14 cellular contexts compared by ENCODE assay signal in the genomic region with DNA sequence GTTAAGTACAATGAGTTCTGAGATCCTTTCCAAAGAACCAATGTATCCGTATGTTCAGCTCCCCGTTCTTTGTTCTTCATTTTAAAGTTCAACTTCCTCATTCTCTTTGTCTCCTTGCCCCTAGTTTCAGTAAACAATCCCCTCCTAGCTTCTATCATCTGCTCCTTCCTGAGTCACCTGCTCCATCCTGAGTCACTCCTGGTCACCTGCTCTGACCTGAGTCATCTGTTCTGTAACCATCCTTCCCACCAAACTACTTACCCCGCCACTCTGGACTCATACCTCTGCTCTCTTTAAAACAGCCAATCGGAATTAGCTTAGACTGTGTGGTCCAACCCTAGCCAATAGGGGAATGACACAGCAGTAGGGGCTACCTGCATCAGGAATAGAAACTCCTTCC. TPM values are rescaled to one million over a fixed set of nuclear protein-coding genes. Genes with fewer than 3 reads are reported as not detected.
DNase-seq lines count a peak whose midpoint lies in the region; ATAC-seq and TF ChIP-seq lines count a peak whose summit lies in the region.
"Not testable (repeated sequence)": the region's sequence is repeated elsewhere in the genome, so short reads cannot be mapped to it uniquely, and the experiment has no call there.
"Had no signal": no experiment of that assay in that cellular context is flagged by ENCODE, and none has a peak within 500 bp of the region (broad histone marks: within the 10 kb centered on the region; RNA-seq: fewer than 3 reads in every experiment).

No MANE protein-coding gene starts in this region.

- not testable (repeated sequence) for H3F3A ChIP-seq in GM23338 (replicated peaks; ENCODE audit: low read depth)

- not testable (repeated sequence) for H3K4me3 ChIP-seq in GM23338; fibroblast of mammary gland (ENCODE audit: control insufficient read depth, low read depth, low read length); mucosa of descending colon

- not testable (repeated sequence) for H3K36me3 ChIP-seq in GM23338 (ENCODE audit: insufficient read depth); mucosa of descending colon (ENCODE audit: low read depth)

- H2AFZ ChIP-seq in GM23338, result not testable (repeated sequence)

- not testable (repeated sequence) for H3K27me3 Mint-ChIP-seq in GM23338 (ENCODE audit: insufficient read depth, low read depth, poor library complexity); MCF 10A (ENCODE audit: insufficient read depth, unreplicated experiment)

- intact Hi-C loops in MCF 10A (cut with micrococcal nuclease); mucosa of descending colon (cut with DNase I, micrococcal nuclease): not testable (repeated sequence)

- TF ChIP-seq CTCF in GM23338 (conservative IDR thresholded peaks at IDR 0.05; ENCODE audit: low read depth in 2 of 2); MCF 10A (IDR thresholded peaks at IDR 0.05; ENCODE audit: unreplicated experiment); fibroblast of mammary gland (conservative IDR thresholded peaks at IDR 0.05; ENCODE audit: control insufficient read depth, insufficient read depth, low read depth, low read length); mucosa of descending colon (IDR thresholded peaks at IDR 0.05): not testable (repeated sequence)

- peaks cover 98% of the 10 kb centered on the region for H3K9me3 Mint-ChIP-seq in GM23338
- not testable (repeated sequence) for H3K9me3 Mint-ChIP-seq in MCF 10A (ENCODE audit: unreplicated experiment)

- H3K4me2 ChIP-seq in GM23338, result not testable (repeated sequence)

- H3K27ac Mint-ChIP-seq in GM23338, result not testable (repeated sequence)
- H3K27ac Mint-ChIP-seq in MCF 10A (ENCODE audit: low read depth, unreplicated experiment), result peak overlapping the region; percentile 92

- H3K4me1 ChIP-seq in GM23338 (ENCODE audit: insufficient read depth); mucosa of descending colon (ENCODE audit: low read depth): not testable (repeated sequence)

- H3K9me3 ChIP-seq in mucosa of descending colon, result not testable (repeated sequence)

- H3K36me3 Mint-ChIP-seq in GM23338 (ENCODE audit: low read depth), result peaks cover 34% of the 10 kb centered on the region
- not testable (repeated sequence) for H3K36me3 Mint-ChIP-seq in MCF 10A (ENCODE audit: insufficient read depth, unreplicated experiment)

- CTCF ChIA-PET in MCF 10A (lab: Yijun Ruan, JAX), result interaction anchor here (1.2 to 9.1 kb wide), 3 partner anchors 19 to 27 kb away, joined by 4 to 89 read pairs (median 16); partner anchors contain the start of gene MC3R

- not testable (repeated sequence) for H3K9me2 ChIP-seq in GM23338 (ENCODE audit: insufficient read depth)

- H3K4me3 Mint-ChIP-seq in GM23338, result not testable (repeated sequence)
- H3K4me3 Mint-ChIP-seq in MCF 10A (ENCODE audit: unreplicated experiment), result peak overlapping the region; percentile 4

- DNase-seq in GM23338 (ENCODE audit: low spot score) (peak; percentile 1), M059J (ENCODE audit: low read depth) (peak; percentile 71), NOMO-1 treated with DMSO at 0.1 percent for 48 hours (lab: John Stamatoyannopoulos, UW; ENCODE audit: unreplicated experiment) (peak; percentile 3), SIG-M5 treated with dmso at 0.1 percent for 504 hours (lab: John Stamatoyannopoulos, UW; ENCODE audit: unreplicated experiment) (peak; percentile 25), MCF 10A (ENCODE audit: unreplicated experiment) (peak; percentile 71), fibroblast of mammary gland (ENCODE audit: low read depth) (peak; percentile 17)
- not testable (repeated sequence) for DNase-seq in mucosa of descending colon

- not testable (repeated sequence) for H3K27me3 ChIP-seq in GM23338 (ENCODE audit: insufficient read depth)

- not testable (repeated sequence) for BruUV-seq in MCF 10A (replicated peaks; lab: Mats Ljungman, UMichigan)

- POLR2A ChIA-PET in MCF 10A (lab: Yijun Ruan, JAX), result interaction anchor here (0.6 to 1.4 kb wide), 4 partner anchors 138 to 684 kb away, joined by 3 to 5 read pairs (median 4); partner anchors contain the start of genes AURKA, CSTF1 and FAM210B

- H4K20me1 ChIP-seq in GM23338 (replicated peaks; ENCODE audit: insufficient read depth), result not testable (repeated sequence)

- not testable (repeated sequence) for H3K79me2 ChIP-seq in GM23338 (replicated peaks; ENCODE audit: insufficient read depth)

- ATAC-seq in GM23338, result not testable (repeated sequence)
- peak; percentile 82 for ATAC-seq in mucosa of descending colon

- not testable (repeated sequence) for H3K27ac ChIP-seq in GM23338 (ENCODE audit: low read depth)

- H3K4me1 Mint-ChIP-seq in GM23338, result not testable (repeated sequence)
- H3K4me1 Mint-ChIP-seq in MCF 10A (ENCODE audit: insufficient read depth, unreplicated experiment), result peaks cover 47% of the 10 kb centered on the region

RNA-seq across cellular contexts. Expression of gene MC3R, which starts 27.3 kb away (rescaled TPM):
- total RNA-seq in GM23338 (2014; rRNA removed; shearing (Covaris generic)), result not detected in 2 replicates
- polyA plus RNA-seq in GM23338 (2016; fragmentation: Nextera tagmentation; extraction: Ambion mirVana), result not detected in 2 replicates
- total RNA-seq in M059J (2014; rRNA removed; shearing (Covaris generic)), result not detected in 2 replicates
- not detected in 2 replicates for total RNA-seq in MCF 10A (2022)
- not detected for total RNA-seq in mucosa of descending colon
- total RNA-seq: CD4-positive, alpha-beta T cell; HFFc6; OCI-LY7; Peyer's patch; Right ventricle myocardium inferior; SJSA1 had no signal
- polyA plus RNA-seq: A549 had no signal
